In the genomic region with DNA sequence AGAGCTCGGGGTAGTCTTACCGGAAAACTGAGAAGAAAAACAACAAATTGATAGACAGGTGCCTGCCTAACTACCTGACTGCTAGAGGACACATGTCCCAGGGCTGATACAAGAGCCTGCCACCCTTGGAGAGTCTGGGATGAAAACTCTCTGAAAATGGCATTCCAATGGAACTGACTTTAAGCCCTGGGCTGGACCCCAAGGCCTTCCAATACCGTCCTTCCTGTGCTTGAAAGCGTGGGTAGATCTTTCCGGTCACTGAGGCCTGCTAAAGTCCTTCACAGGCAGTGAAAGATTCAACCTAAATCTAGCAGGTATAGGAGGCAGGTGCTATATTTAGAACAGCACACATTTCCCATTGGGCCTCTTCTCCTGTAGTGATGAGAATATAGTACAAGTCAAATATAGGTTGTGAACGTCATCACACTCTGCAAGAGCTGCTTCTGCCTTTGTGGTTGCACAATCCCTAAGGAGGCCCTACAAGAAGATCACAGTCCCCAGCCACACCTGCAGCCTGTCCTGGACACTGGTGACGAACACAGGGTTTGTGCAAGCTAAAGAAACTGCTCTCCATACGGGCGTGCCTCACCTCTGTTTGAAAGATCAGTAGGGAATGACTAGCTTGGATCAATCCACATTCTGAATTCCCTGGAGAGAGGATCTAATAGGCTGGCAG, we compare ENCODE assay signal across 8 cellular contexts. TPM values are rescaled to one million over a fixed set of nuclear protein-coding genes. Genes with fewer than 3 reads are reported as not detected.
DNase-seq lines count a peak whose midpoint lies in the region; ATAC-seq, FAIRE-seq and TF ChIP-seq lines count a peak whose summit lies in the region.

No MANE protein-coding gene starts in this region.

- BruUV-seq in HepG2 (replicated peaks; lab: Mats Ljungman, UMichigan): TSS peak; percentile 77

- H3K4me3 ChIP-seq in heart left ventricle (peak overlapping the region in 11 of 12 donors; percentile 45 to 98 (median 90)), HepG2 (replicated peaks in 1 of 3; ENCODE audit: insufficient read depth in 1 of 3, low read depth in 2 of 3, low read length in 3 of 3) (peak overlapping the region; percentile 56 to 68 (median 65)), transverse colon (peak overlapping the region in 3 of 4 donors; percentile 81 to 92 (median 90)), HAP-1 (no peak overlapping the region; the same call in 1 of the 2 replicates)

- intact Hi-C loops in heart left ventricle (cut with DNase I) (loop anchor here in 3 of 10 donors (5.0 kb wide), 2 partner anchors 119 to 206 kb away; partner anchors contain the start of gene EXO1 (in 2 of the 3)), Right ventricle myocardium superior (cut with DNase I) (no loop called here), HepG2 (cut with micrococcal nuclease; ENCODE audit: unreplicated experiment) (loop anchor here (1.0 kb wide), 2 partner anchors 26 to 123 kb away; no protein-coding TSS in a partner anchor), transverse colon (cut with DNase I; ENCODE audit: low total_unique reads) (no loop called here)

- no peak for ATAC-seq in heart left ventricle
- no peak for ATAC-seq in Right ventricle myocardium superior (ENCODE audit: poor library complexity)
- ATAC-seq in activated naive CD4-positive, alpha-beta T cell treated with anti-CD3 and anti-CD28 coated beads, Interleukin-2, amount 50 U/mL, for 72 hours: no peak
- peak; percentile 52 for ATAC-seq in HepG2
- no peak for ATAC-seq in GM18873 (IDR thresholded peaks at IDR 0.05; ENCODE audit: low FRiP score, unreplicated experiment)
- no peak for ATAC-seq in GM18867 (IDR thresholded peaks at IDR 0.05; ENCODE audit: unreplicated experiment)

- DNase-seq in heart left ventricle (no peak), Right ventricle myocardium superior (no peak), HepG2 (ENCODE audit: low spot score) (peak; percentile 66), transverse colon (peak; percentile 63), HAP-1 (ENCODE audit: low spot score in 2 of 2) (no peak)
- no peak for DNase-seq in activated naive CD4-positive, alpha-beta T cell treated with anti-CD3 and anti-CD28 coated beads, Interleukin-2, amount 50 U/mL, for 72 hours (ENCODE audit: low spot score in 2 of 2)

- CTCF ChIA-PET in HepG2 (lab: Yijun Ruan, JAX; ENCODE audit: low intra/inter-chr PET ratio, low total read pairs): no interaction called here

- no peak for TF ChIP-seq RAD21 in HepG2 (CRISPR knock-in tag; IDR thresholded peaks at IDR 0.05)

- peaks cover 6% of the 10 kb centered on the region; the same call in 1 of the 2 replicates for H4K20me1 ChIP-seq in HepG2 (ENCODE audit: insufficient read depth, low read length)

- FAIRE-seq in HepG2 (lab: Jason Lieb, UNC): peak; percentile 28

- in situ Hi-C loops in HepG2 (cut with HindIII; ENCODE audit: extremely low pct_ligation_motif_present, low pct_unique_long_range_greater_than_20kb) (no loop called here), transverse colon (cut with MboI; ENCODE audit: low pct_ligation_motif_present in 1 of 4, low pct_unique_long_range_greater_than_20kb in 1 of 4, low sequenced_read_pairs in 3 of 4) (loop anchor here in 1 of 4 donors (25.0 kb wide), 1 partner anchor 104 kb away; the partner anchor contains the start of gene KMO), HAP-1 (cut with MboI; ENCODE audit: low sequenced_read_pairs) (no loop called here)

- H3K27me3 ChIP-seq in heart left ventricle (no peaks in the 10 kb centered on the region), HepG2 (ENCODE audit: control insufficient read depth in 1 of 2, insufficient read depth in 2 of 2, low read length in 2 of 2) (no peaks in the 10 kb centered on the region; a peak in 1 of 5 replicates), transverse colon (no peaks in the 10 kb centered on the region), HAP-1 (ENCODE audit: low read depth) (no peaks in the 10 kb centered on the region)

- H3K4me1 ChIP-seq in heart left ventricle (peaks cover 0 to 35% (median 10%) of the 10 kb centered on the region in 12 donors), HepG2 (ENCODE audit: insufficient read depth, low read length) (peaks cover 47% of the 10 kb centered on the region), transverse colon (peaks cover 0 to 28% (median 19%) of the 10 kb centered on the region in 4 donors), HAP-1 (peaks cover 9% of the 10 kb centered on the region)

- H3K9me3 ChIP-seq in heart left ventricle (peaks cover 0 to 20% (median 0%) of the 10 kb centered on the region in 12 donors), HepG2 (ENCODE audit: low read length) (no peaks in the 10 kb centered on the region), transverse colon (no peaks in the 10 kb centered on the region), HAP-1 (0 out of 2 replicates have a peak, but pooled peaks cover 2% of the 10 kb centered on the region)

- WGBS in heart left ventricle, 4 donors: 83 to 88% (median 86%) methylated on average over 9 of the region's 9 CpGs
- 1% methylated on average over 8 of the region's 9 CpGs for WGBS in HepG2 (ENCODE audit: low lambda C conversion rate)
- 83 to 86% methylated on average over 1 to 9 of the region's 9 CpGs for WGBS in transverse colon (ENCODE audit: low coverage in 1 of 2), 2 donors

- H3K9me3 Mint-ChIP-seq in activated naive CD4-positive, alpha-beta T cell treated with anti-CD3 and anti-CD28 coated beads, Interleukin-2, amount 50 U/mL, for 72 hours: peaks cover 10 to 17% of the 10 kb centered on the region in 2 donors

- peaks cover 17 to 25% of the 10 kb centered on the region in 2 donors for H3K36me3 Mint-ChIP-seq in activated naive CD4-positive, alpha-beta T cell treated with anti-CD3 and anti-CD28 coated beads, Interleukin-2, amount 50 U/mL, for 72 hours

- H3K27ac Mint-ChIP-seq in activated naive CD4-positive, alpha-beta T cell treated with anti-CD3 and anti-CD28 coated beads, Interleukin-2, amount 50 U/mL, for 72 hours: peak overlapping the region; percentile 67 to 73

- POLR2A ChIA-PET in HepG2 (lab: Yijun Ruan, JAX): interaction anchor here (0.9 to 2.2 kb wide), 10 partner anchors 9 to 206 kb away, joined by 3 to 11 read pairs (median 6); partner anchors contain the start of genes EXO1 and FH

- TF ChIP-seq EP300 in HepG2 (IDR thresholded peaks at IDR 0.05; ENCODE audit: low read depth in 2 of 2, low read length in 2 of 2) (0 out of 4 replicates have a peak, but pooled peaks of 1 of the 2 experiments have one; percentile 4), HepG2 (CRISPR knock-in tag; IDR thresholded peaks at IDR 0.05; ENCODE audit: borderline replicate concordance) (no peak), transverse colon (IDR thresholded peaks at IDR 0.05; ENCODE audit: low read depth) (no peak)

- H3K27ac ChIP-seq in heart left ventricle: peak overlapping the region in 9 of 12 donors; percentile 0 to 84 (median 52)
- peak overlapping the region; percentile 87 for H3K27ac ChIP-seq in HepG2 (ENCODE audit: extremely low read length, insufficient read depth, low read length)
- H3K27ac ChIP-seq in transverse colon: peak overlapping the region; percentile 78 to 92 (median 88)

- H3K4me2 ChIP-seq in HepG2 (ENCODE audit: low read depth, low read length): peak overlapping the region; percentile 97

- peaks cover 24% of the 10 kb centered on the region for H3K79me2 ChIP-seq in HepG2 (ENCODE audit: insufficient read depth, low read length)

- H2AFZ ChIP-seq in HepG2 (ENCODE audit: low read length): peak overlapping the region; percentile 7

- H3K36me3 ChIP-seq in heart left ventricle: no peaks in the 10 kb centered on the region
- H3K36me3 ChIP-seq in HepG2 (replicated peaks in 1 of 2; ENCODE audit: control insufficient read depth in 1 of 2, insufficient read depth in 2 of 2, low read length in 2 of 2): no peaks in the 10 kb centered on the region; a peak in 2 of 5 replicates
- no peaks in the 10 kb centered on the region for H3K36me3 ChIP-seq in transverse colon
- H3K36me3 ChIP-seq in HAP-1 (replicated peaks): peaks cover 4% of the 10 kb centered on the region; the same call in 1 of the 2 replicates

- TF ChIP-seq CTCF in heart left ventricle (IDR thresholded peaks at IDR 0.05): no peak
- TF ChIP-seq CTCF in HepG2 (CRISPR knock-in tag; IDR thresholded peaks at IDR 0.05): no peak
- TF ChIP-seq CTCF in transverse colon (IDR thresholded peaks at IDR 0.05): no peak

- peak overlapping the region; percentile 65 for H3K9ac ChIP-seq in HepG2 (ENCODE audit: insufficient read depth, low read depth, low read length)

- TF ChIP-seq POLR2A in heart left ventricle (IDR thresholded peaks at IDR 0.05): no peak
- TF ChIP-seq POLR2A in HepG2 (IDR thresholded peaks at IDR 0.05; ENCODE audit: insufficient read depth in 1 of 2, low read depth in 2 of 2, low read length in 2 of 2): peak in 1 of 2 experiments; percentile 51; a peak in 1 of 4 replicates
- TF ChIP-seq POLR2A in transverse colon (IDR thresholded peaks at IDR 0.05): no peak

RNA-seq across cellular contexts. Expression of gene CHML, which starts 0.8 kb away (rescaled TPM):
- total RNA-seq in heart left ventricle (1 to 10 TPM; 3.9 to 9.8 (median 6.6) TPM), Right ventricle myocardium superior (6.6 TPM), HepG2 (2016; rRNA removed; fragmentation: Illumina TruSeq; extraction: Trizol) (16.7 and 21.0 TPM in 2 replicates), transverse colon (10 to 100 TPM in 3 of 4 donors, 1 to 10 TPM in 1; 1.6 to 14.6 (median 12.9) TPM)
- polyA plus RNA-seq in heart left ventricle (1 to 10 TPM; 1.1 to 6.6 TPM), HepG2 (2011; rRNA removed) (5.2 TPM in 2 replicates)
- total RNA-seq in activated naive CD4-positive, alpha-beta T cell treated with anti-CD3 and anti-CD28 coated beads, Interleukin-2, amount 50 U/mL, for 72 hours: 10 to 100 TPM; 13.1 to 16.2 TPM
- 1.2 and 1.5 TPM in 2 replicates for total RNA-seq in HepG2 (2016; cell fraction: cytosol; rRNA removed; fragmentation: Illumina TruSeq; extraction: Trizol; ENCODE audit: low read depth)
- 15.5 and 19.9 TPM in 2 replicates for total RNA-seq in HepG2 (2016; cell fraction: insoluble cytoplasmic fraction; rRNA removed; fragmentation: Illumina TruSeq; extraction: Trizol)
- total RNA-seq in HepG2 (2016; cell fraction: membrane; rRNA removed; fragmentation: Illumina TruSeq; extraction: Trizol): 7.3 TPM in 2 replicates
- 27.0 and 27.7 TPM in 2 replicates for total RNA-seq in HepG2 (2016; cell fraction: nucleus; rRNA removed; fragmentation: Illumina TruSeq; extraction: Trizol)
- 2.2 and 2.7 TPM in 2 replicates for polyA plus RNA-seq in HepG2 (2011; cell fraction: cytosol; rRNA removed)
- polyA plus RNA-seq in HepG2 (2011; cell fraction: nucleus; rRNA removed): 7.1 and 7.8 TPM in 2 replicates
- 7.1 and 8.1 TPM in 2 replicates for polyA plus RNA-seq in HepG2 (2012)
- polyA plus RNA-seq in HepG2 (2016; cell fraction: cytosol; fragmentation: Illumina TruSeq; extraction: Trizol; ENCODE audit: low read depth): 0.27 and 0.35 TPM in 2 replicates
- polyA plus RNA-seq in HepG2 (2016; cell fraction: insoluble cytoplasmic fraction; fragmentation: Illumina TruSeq; extraction: Trizol; ENCODE audit: low read depth): 9.8 and 11.3 TPM in 2 replicates
- 1.2 and 1.6 TPM in 2 replicates for polyA plus RNA-seq in HepG2 (2016; cell fraction: membrane; fragmentation: Illumina TruSeq; extraction: Trizol; ENCODE audit: low read depth)
- 16.7 and 19.0 TPM in 2 replicates for polyA plus RNA-seq in HepG2 (2016; cell fraction: nucleus; fragmentation: Illumina TruSeq; extraction: Trizol; ENCODE audit: insufficient read depth, low read depth)
- 34.4 and 211 TPM in 2 replicates for polyA minus RNA-seq in HepG2 (2011; rRNA and poly(A)+ RNA removed; ENCODE audit: low replicate concordance)
- polyA minus RNA-seq in HepG2 (2011; cell fraction: cytosol; rRNA and poly(A)+ RNA removed): 8.0 and 11.1 TPM in 2 replicates
- polyA minus RNA-seq in HepG2 (2011; cell fraction: nucleus; rRNA and poly(A)+ RNA removed): 44.5 and 48.6 TPM in 2 replicates

RNA-seq across cellular contexts. Expression of gene OPN3, which starts 0.8 kb away (rescaled TPM):
- total RNA-seq in heart left ventricle (10 to 100 TPM in 2 of 9 donors, 1 to 10 TPM in 7; 3.5 to 13.6 (median 6.2) TPM), Right ventricle myocardium superior (5.2 TPM), HepG2 (2016; rRNA removed; fragmentation: Illumina TruSeq; extraction: Trizol) (17.2 and 17.4 TPM in 2 replicates), transverse colon (100 to 1,000 TPM in 1 of 4 donors, 10 to 100 TPM in 3; 23.5 to 107 (median 49.3) TPM)
- polyA plus RNA-seq in heart left ventricle (10 to 100 TPM in 1 of 2 donors, 1 to 10 TPM in 1; 4.5 to 10.5 TPM), HepG2 (2011; rRNA removed) (15.8 and 23.0 TPM in 2 replicates)
- total RNA-seq in activated naive CD4-positive, alpha-beta T cell treated with anti-CD3 and anti-CD28 coated beads, Interleukin-2, amount 50 U/mL, for 72 hours: 10 to 100 TPM in 1 of 2 donors, 1 to 10 TPM in 1; 8.2 to 13.6 TPM
- 10.2 and 13.6 TPM in 2 replicates for total RNA-seq in HepG2 (2016; cell fraction: cytosol; rRNA removed; fragmentation: Illumina TruSeq; extraction: Trizol; ENCODE audit: low read depth)
- total RNA-seq in HepG2 (2016; cell fraction: insoluble cytoplasmic fraction; rRNA removed; fragmentation: Illumina TruSeq; extraction: Trizol): 16.6 and 16.7 TPM in 2 replicates
- 27.6 and 32.6 TPM in 2 replicates for total RNA-seq in HepG2 (2016; cell fraction: membrane; rRNA removed; fragmentation: Illumina TruSeq; extraction: Trizol)
- total RNA-seq in HepG2 (2016; cell fraction: nucleus; rRNA removed; fragmentation: Illumina TruSeq; extraction: Trizol): 9.9 and 12.6 TPM in 2 replicates
- 11.8 and 19.2 TPM in 2 replicates for polyA plus RNA-seq in HepG2 (2011; cell fraction: cytosol; rRNA removed)
- 5.3 and 5.8 TPM in 2 replicates for polyA plus RNA-seq in HepG2 (2011; cell fraction: nucleus; rRNA removed)
- 19.0 and 21.9 TPM in 2 replicates for polyA plus RNA-seq in HepG2 (2012)
- polyA plus RNA-seq in HepG2 (2016; cell fraction: cytosol; fragmentation: Illumina TruSeq; extraction: Trizol; ENCODE audit: low read depth): 16.5 and 18.0 TPM in 2 replicates
- 21.8 and 24.0 TPM in 2 replicates for polyA plus RNA-seq in HepG2 (2016; cell fraction: insoluble cytoplasmic fraction; fragmentation: Illumina TruSeq; extraction: Trizol; ENCODE audit: low read depth)
- 30.5 and 31.8 TPM in 2 replicates for polyA plus RNA-seq in HepG2 (2016; cell fraction: membrane; fragmentation: Illumina TruSeq; extraction: Trizol; ENCODE audit: low read depth)
- 23.1 and 23.3 TPM in 2 replicates for polyA plus RNA-seq in HepG2 (2016; cell fraction: nucleus; fragmentation: Illumina TruSeq; extraction: Trizol; ENCODE audit: insufficient read depth, low read depth)
- 13.5 and 35.7 TPM in 2 replicates for polyA minus RNA-seq in HepG2 (2011; rRNA and poly(A)+ RNA removed; ENCODE audit: low replicate concordance)
- polyA minus RNA-seq in HepG2 (2011; cell fraction: cytosol; rRNA and poly(A)+ RNA removed): 8.9 and 10.1 TPM in 2 replicates
- polyA minus RNA-seq in HepG2 (2011; cell fraction: nucleus; rRNA and poly(A)+ RNA removed): 7.6 and 10.9 TPM in 2 replicates

RNA-seq across cellular contexts. Expression of gene WDR64, which starts 11.1 kb away (rescaled TPM):
- total RNA-seq in heart left ventricle: not detected
- not detected for polyA plus RNA-seq in heart left ventricle
- not detected for total RNA-seq in Right ventricle myocardium superior
- total RNA-seq in activated naive CD4-positive, alpha-beta T cell treated with anti-CD3 and anti-CD28 coated beads, Interleukin-2, amount 50 U/mL, for 72 hours: not detected
- not detected in 2 replicates for total RNA-seq in HepG2 (2016; rRNA removed; fragmentation: Illumina TruSeq; extraction: Trizol)
- not detected in 2 replicates for total RNA-seq in HepG2 (2016; cell fraction: cytosol; rRNA removed; fragmentation: Illumina TruSeq; extraction: Trizol; ENCODE audit: low read depth)
- total RNA-seq in HepG2 (2016; cell fraction: insoluble cytoplasmic fraction; rRNA removed; fragmentation: Illumina TruSeq; extraction: Trizol): not detected in 2 replicates
- not detected in 2 replicates for total RNA-seq in HepG2 (2016; cell fraction: membrane; rRNA removed; fragmentation: Illumina TruSeq; extraction: Trizol)
- not detected in 2 replicates for total RNA-seq in HepG2 (2016; cell fraction: nucleus; rRNA removed; fragmentation: Illumina TruSeq; extraction: Trizol)
- not detected in 2 replicates for polyA plus RNA-seq in HepG2 (2011; rRNA removed)
- not detected in 2 replicates for polyA plus RNA-seq in HepG2 (2011; cell fraction: cytosol; rRNA removed)
- polyA plus RNA-seq in HepG2 (2011; cell fraction: nucleus; rRNA removed): not detected in 2 replicates
- polyA plus RNA-seq in HepG2 (2012): not detected in 2 replicates
- polyA plus RNA-seq in HepG2 (2016; cell fraction: cytosol; fragmentation: Illumina TruSeq; extraction: Trizol; ENCODE audit: low read depth): not detected in 2 replicates
- polyA plus RNA-seq in HepG2 (2016; cell fraction: insoluble cytoplasmic fraction; fragmentation: Illumina TruSeq; extraction: Trizol; ENCODE audit: low read depth): not detected in 2 replicates
- polyA plus RNA-seq in HepG2 (2016; cell fraction: membrane; fragmentation: Illumina TruSeq; extraction: Trizol; ENCODE audit: low read depth): not detected in 2 replicates
- not detected in 2 replicates for polyA plus RNA-seq in HepG2 (2016; cell fraction: nucleus; fragmentation: Illumina TruSeq; extraction: Trizol; ENCODE audit: insufficient read depth, low read depth)
- not detected in 2 replicates for polyA minus RNA-seq in HepG2 (2011; rRNA and poly(A)+ RNA removed; ENCODE audit: low replicate concordance)
- polyA minus RNA-seq in HepG2 (2011; cell fraction: cytosol; rRNA and poly(A)+ RNA removed): not detected in 2 replicates
- not detected in 2 replicates for polyA minus RNA-seq in HepG2 (2011; cell fraction: nucleus; rRNA and poly(A)+ RNA removed)
- not detected for total RNA-seq in transverse colon

Comparison
In these comparisons a context has a peak if more than half of its experiments do, and no peak if none do; other contexts are left out.
1. DNase-seq: peak in HepG2 (single experiment) and transverse colon (single experiment); none in heart left ventricle (0 of 5), Right ventricle myocardium superior (single experiment), activated naive CD4-positive, alpha-beta T cell treated with anti-CD3 and anti-CD28 coated beads, Interleukin-2, amount 50 U/mL, for 72 hours (0 of 2) and HAP-1 (0 of 2).
2. Peak in every context shown above with its lines, with median percentiles within 50 percentile points of each other: H3K27ac ChIP-seq.